ENCODE assay signal across 9 cellular contexts in genomic region chr19:10010247-10010691, GRCh38. TPM values are rescaled to one million over a fixed set of nuclear protein-coding genes. Genes with fewer than 3 reads are reported as not detected.
DNase-seq lines count a peak whose midpoint lies in the region; ATAC-seq and TF ChIP-seq lines count a peak whose summit lies in the region.
"Had no signal": no experiment of that assay in that cellular context is flagged by ENCODE, and none has a peak within 500 bp of the region (broad histone marks: within the 10 kb centered on the region; RNA-seq: fewer than 3 reads in every experiment).

TSS of gene COL5A3 (minus strand) at chr19:10010504. CDS start at chr19:10010385, 119 bp downstream.

- POLR2A ChIA-PET in activated CD4-positive, alpha-beta T cell treated with anti-CD3 and anti-CD28 coated beads for 36 hours (lab: Charles Lee) = no interaction called here

- H3K36me3 ChIP-seq in left lung (no peaks in the 10 kb centered on the region), thymus (ENCODE audit: control insufficient read depth, insufficient read depth) (no peaks in the 10 kb centered on the region)

- TF ChIP-seq CTCF in HFF-Myc (IDR thresholded peaks at IDR 0.05; ENCODE audit: low read depth, low read length, missing control alignments) = no peak
- no peak for TF ChIP-seq CTCF in coronary artery (IDR thresholded peaks at IDR 0.05)
- TF ChIP-seq CTCF in left lung (IDR thresholded peaks at IDR 0.05) = no peak

- H3K4me1 Mint-ChIP-seq in activated CD4-positive, alpha-beta T cell treated with anti-CD3 and anti-CD28 coated beads for 36 hours = peaks cover 21% of the 10 kb centered on the region
- H3K4me1 Mint-ChIP-seq: activated B cell treated with CpG ODN at 0.5 μM for 24 hours had no signal

- peaks cover 46% of the 10 kb centered on the region for H3K27me3 Mint-ChIP-seq in activated CD4-positive, alpha-beta T cell treated with anti-CD3 and anti-CD28 coated beads for 36 hours

- whole genome bisulfite sequencing in thymus = 4% methylated on average over 38 of the region's 38 CpGs

- peak within 1 kb of the TSS; percentile 42 to 89 for H3K27ac ChIP-seq in coronary artery
- no peak within 1 kb of the TSS for H3K27ac ChIP-seq in left lung
- H3K27ac ChIP-seq in thymus (ENCODE audit: low read depth) = peak within 1 kb of the TSS; percentile 11

- H3K4me3 Mint-ChIP-seq in activated CD4-positive, alpha-beta T cell treated with anti-CD3 and anti-CD28 coated beads for 36 hours = no peak within 1 kb of the TSS
- H3K4me3 Mint-ChIP-seq: activated B cell treated with CpG ODN at 0.5 μM for 24 hours had no signal

- no peaks in the 10 kb centered on the region for H3K9me3 ChIP-seq in left lung
- H3K9me3 ChIP-seq in thymus (ENCODE audit: control insufficient read depth) = no peaks in the 10 kb centered on the region

- DNase-seq in HFF-Myc (ENCODE audit: extremely low read depth, low read depth) (no peak), coronary artery (ENCODE audit: low spot score) (no peak), left lung (peak in 1 of 2 donors; percentile 78), dermis blood vessel endothelial cell (no peak), retina (no peak)
- no peak for DNase-seq in activated CD4-positive, alpha-beta T cell treated with anti-CD3 and anti-CD28 coated beads for 36 hours
- DNase-seq: activated B cell treated with CpG ODN at 0.5 μM for 24 hours had no signal

- CTCF ChIA-PET in activated CD4-positive, alpha-beta T cell treated with anti-CD3 and anti-CD28 coated beads for 36 hours (lab: Charles Lee) = interaction anchor here (0.5 to 0.9 kb wide), 3 partner anchors 10 to 183 kb away, joined by 3 to 4 read pairs (median 3); no protein-coding TSS in a partner anchor

- no peaks in the 10 kb centered on the region for H3K9me3 Mint-ChIP-seq in activated CD4-positive, alpha-beta T cell treated with anti-CD3 and anti-CD28 coated beads for 36 hours (ENCODE audit: low read depth)
- H3K9me3 Mint-ChIP-seq: activated B cell treated with CpG ODN at 0.5 μM for 24 hours had no signal

- H3K4me3 ChIP-seq in HFF-Myc (replicated peaks; ENCODE audit: low read depth, low read length) (peak within 1 kb of the TSS; percentile 35), coronary artery (peak within 1 kb of the TSS; percentile 75), left lung (peak within 1 kb of the TSS; percentile 21 to 33), thymus (ENCODE audit: low read length) (no peak within 1 kb of the TSS)

- no peak within 1 kb of the TSS for H3K27ac Mint-ChIP-seq in activated CD4-positive, alpha-beta T cell treated with anti-CD3 and anti-CD28 coated beads for 36 hours
- H3K27ac Mint-ChIP-seq: activated B cell treated with CpG ODN at 0.5 μM for 24 hours had no signal

- ATAC-seq in left lung (peak; percentile 39), GM19395 (IDR thresholded peaks at IDR 0.05; ENCODE audit: unreplicated experiment) (no peak)
- ATAC-seq in activated CD4-positive, alpha-beta T cell treated with anti-CD3 and anti-CD28 coated beads for 36 hours = no peak

- intact Hi-C loops in left lung (cut with DNase I) = no loop called here
- intact Hi-C loops in activated CD4-positive, alpha-beta T cell treated with anti-CD3 and anti-CD28 coated beads for 36 hours (cut with DNase I, micrococcal nuclease) = no loop called here

- H3K27me3 ChIP-seq in left lung (peaks cover 17 to 99% of the 10 kb centered on the region in 2 donors), thymus (ENCODE audit: control insufficient read depth, insufficient read depth) (peaks cover 22% of the 10 kb centered on the region)

- no peaks in the 10 kb centered on the region for H3K36me3 Mint-ChIP-seq in activated CD4-positive, alpha-beta T cell treated with anti-CD3 and anti-CD28 coated beads for 36 hours (ENCODE audit: low read depth)

- H3K4me1 ChIP-seq in left lung (no peaks in the 10 kb centered on the region), thymus (ENCODE audit: control insufficient read depth, insufficient read depth, low read length) (peaks cover 21% of the 10 kb centered on the region)

RNA-seq across cellular contexts. Expression of gene COL5A3, which starts in this region (rescaled TPM):
- 10 to 100 TPM; 15.9 to 21.9 TPM for total RNA-seq in left lung
- 10.7 TPM for polyA plus RNA-seq in thymus
- total RNA-seq in dermis blood vessel endothelial cell = 0.23 and 0.68 TPM in 2 replicates
- 1 to 10 TPM in 1 of 2 experiments, under 1 TPM in 1; 0.77 to 1.1 TPM for total RNA-seq in activated CD4-positive, alpha-beta T cell treated with anti-CD3 and anti-CD28 coated beads for 36 hours
- total RNA-seq: activated B cell treated with CpG ODN at 0.5 μM for 24 hours had no signal

Comparison
In these comparisons a context has a peak if more than half of its experiments do, and no peak if none do; other contexts are left out.
1. RNA of gene COL5A3 (total RNA-seq): 15.9 to 21.9 TPM in left lung; 0.77 to 1.1 TPM in activated CD4-positive, alpha-beta T cell treated with anti-CD3 and anti-CD28 coated beads for 36 hours and 0.23 to 0.68 TPM in dermis blood vessel endothelial cell; every median in the first group is over 4 times any median in the second.
2. H3K27ac ChIP-seq: peak in coronary artery (2 of 2) and thymus (single experiment); none in left lung (0 of 2).